ENCODE assay signal across 32 cellular contexts in the genomic region with DNA sequence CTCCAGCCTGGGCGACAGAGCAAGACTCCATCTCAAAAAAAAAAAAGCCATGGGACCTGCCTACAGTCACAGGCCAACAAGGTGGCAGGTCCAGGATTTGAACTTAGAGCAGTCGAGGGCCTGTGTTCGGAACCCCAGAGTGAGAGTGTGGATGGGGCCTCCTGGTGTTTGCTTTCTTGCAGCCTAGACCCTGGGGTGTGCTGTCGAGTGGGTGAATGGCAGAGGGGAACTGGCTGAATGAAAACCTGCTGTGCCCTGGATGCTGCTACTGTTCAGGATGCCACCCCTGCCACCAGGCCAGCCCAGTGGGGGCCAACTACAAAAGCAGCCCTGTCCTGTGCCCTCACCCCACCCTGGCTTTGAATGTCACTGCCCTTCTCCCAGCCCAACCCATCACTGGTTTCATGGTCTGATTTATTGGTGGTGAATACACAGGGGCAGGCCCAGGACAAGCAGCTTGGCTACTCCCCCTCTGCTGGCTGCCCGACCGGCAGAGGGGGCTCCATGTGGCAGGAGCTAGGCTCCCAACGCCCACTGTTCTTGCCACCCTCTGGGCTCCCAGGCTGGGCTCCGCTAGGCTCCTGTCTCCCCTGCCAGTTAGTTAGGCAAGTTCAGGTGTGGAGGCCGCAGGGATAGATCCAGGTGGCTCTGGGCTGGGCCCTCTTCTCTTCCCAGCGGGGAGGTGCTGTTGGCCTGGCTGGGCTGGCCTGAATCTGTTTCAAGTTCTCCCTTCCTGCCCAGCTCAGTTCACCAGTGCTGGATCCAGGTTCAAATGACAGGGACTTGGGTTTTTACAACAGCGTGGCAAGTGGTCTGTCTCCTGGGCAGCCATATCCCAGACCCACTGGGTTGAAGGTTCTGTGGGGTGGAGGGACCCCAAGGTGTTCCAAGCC. TPM values are rescaled to one million over a fixed set of nuclear protein-coding genes. Genes with fewer than 3 reads are reported as not detected.
DNase-seq lines count a peak whose midpoint lies in the region; ATAC-seq and TF ChIP-seq lines count a peak whose summit lies in the region.
"Had no signal": no experiment of that assay in that cellular context is flagged by ENCODE, and none has a peak within 500 bp of the region (broad histone marks: within the 10 kb centered on the region; RNA-seq: fewer than 3 reads in every experiment).

No MANE protein-coding gene starts in this region.

- H3K56ac ChIP-seq in IMR-90 (ENCODE audit: extremely low read depth, insufficient read depth, low read length) = no peak overlapping the region

- H3K27me3 ChIP-seq in cardiac muscle cell (no peaks in the 10 kb centered on the region), IMR-90 (ENCODE audit: control insufficient read depth, insufficient read depth, low read length) (no peaks in the 10 kb centered on the region)
- H3K27me3 ChIP-seq: BLaER1 treated with 17β-estradiol and CSF1 and Interleukin-3, amounts not matched to agents 10 nM and 100 nM; colonic mucosa; esophagus squamous epithelium; MG63; transverse colon had no signal

- dilution Hi-C loops in IMR-90 (cut with HindIII; ENCODE audit: low sequenced_read_pairs, unreplicated experiment) = no loop called here

- WGBS in IMR-90 (ENCODE audit: extremely low coverage in 2 of 2, insufficient read length in 1 of 2), 2 experiments = 96% methylated on average over 6 of the region's 11 CpGs; no CpG with 5 or more reads in 1 of the 2 experiments

- H3K9ac ChIP-seq in IMR-90 (ENCODE audit: low read depth, low read length) = no peak overlapping the region

- H3K4me3 Mint-ChIP-seq in dendritic cell treated with granulocyte-macrophage colony-stimulating factor and Interleukin-4, amounts not matched to agents 40 ng/mL and 50 ng/mL, for 4 days = no peak overlapping the region
- H3K4me3 Mint-ChIP-seq in stimulated activated naive B cell treated with anti-CD40 and anti-IgM and Interleukin-4, amounts not matched to agents 10 μg/mL and 1 μg/mL and 100 μg/mL, for 72 hours = peak overlapping the region in 1 of 2 donors; percentile 46
- H3K4me3 Mint-ChIP-seq: activated CD4-positive, alpha-beta T cell treated with anti-CD3 and anti-CD28 coated beads for 36 hours had no signal

- no peaks in the 10 kb centered on the region for H3K27me3 Mint-ChIP-seq in dendritic cell treated with granulocyte-macrophage colony-stimulating factor and Interleukin-4, amounts not matched to agents 40 ng/mL and 50 ng/mL, for 4 days
- no peaks in the 10 kb centered on the region for H3K27me3 Mint-ChIP-seq in stimulated activated naive B cell treated with anti-CD40 and anti-IgM and Interleukin-4, amounts not matched to agents 10 μg/mL and 1 μg/mL and 100 μg/mL, for 72 hours
- H3K27me3 Mint-ChIP-seq: activated CD4-positive, alpha-beta T cell treated with anti-CD3 and anti-CD28 coated beads for 36 hours had no signal

- H3K14ac ChIP-seq in IMR-90 (replicated peaks; ENCODE audit: low read depth, low read length) = no peak overlapping the region

- no peak overlapping the region for H3K23ac ChIP-seq in IMR-90 (ENCODE audit: low read depth, low read length)

- H2BK5ac ChIP-seq in IMR-90 (ENCODE audit: low read depth, low read length, poor library complexity, severe bottlenecking) = no peak overlapping the region

- no peaks in the 10 kb centered on the region; the same call in 1 of the 2 replicates for H3K9me1 ChIP-seq in IMR-90 (ENCODE audit: insufficient read depth, low read length)

- H3K4me3 ChIP-seq in cardiac muscle cell = no peak overlapping the region
- no peak overlapping the region for H3K4me3 ChIP-seq in IMR-90 (ENCODE audit: insufficient read depth, low read depth, low read length)
- H3K4me3 ChIP-seq: BLaER1 treated with 17β-estradiol and CSF1 and Interleukin-3, amounts not matched to agents 10 nM and 100 nM; colonic mucosa; esophagus squamous epithelium; MG63; SK-N-MC; transverse colon had no signal

- H3K9me3 ChIP-seq in cardiac muscle cell (ENCODE audit: low read depth) (no peaks in the 10 kb centered on the region), IMR-90 (ENCODE audit: control insufficient read depth, insufficient read depth, low read length) (no peaks in the 10 kb centered on the region)
- H3K9me3 ChIP-seq: BLaER1 treated with 17β-estradiol and CSF1 and Interleukin-3, amounts not matched to agents 10 nM and 100 nM; Caco-2; colonic mucosa; esophagus squamous epithelium; MG63; transverse colon had no signal

- H2AK9ac ChIP-seq in IMR-90 (replicated peaks; ENCODE audit: low read depth, low read length, poor library complexity) = peak overlapping the region; percentile 45

- no peak overlapping the region for H3K4ac ChIP-seq in IMR-90 (ENCODE audit: low read depth, low read length)

- H4K91ac ChIP-seq in IMR-90 (ENCODE audit: insufficient read depth, low read depth, low read length) = no peak overlapping the region

- peaks cover 18% of the 10 kb centered on the region for H3K36me3 ChIP-seq in cardiac muscle cell
- H3K36me3 ChIP-seq in IMR-90 (ENCODE audit: control insufficient read depth, insufficient read depth, low read length) = peaks cover 79% of the 10 kb centered on the region
- H3K36me3 ChIP-seq: colonic mucosa had no signal

- TF ChIP-seq POLR2A in IMR-90 (IDR thresholded peaks at IDR 0.05; ENCODE audit: low read depth, low read length) = no peak

- H3K4me1 ChIP-seq in cardiac muscle cell (ENCODE audit: low read depth) (peaks cover 4% of the 10 kb centered on the region), IMR-90 (ENCODE audit: control insufficient read depth, insufficient read depth, low read length) (peaks cover 11% of the 10 kb centered on the region; the same call in 1 of the 2 replicates)
- H3K4me1 ChIP-seq: Caco-2, colonic mucosa had no signal

- peaks cover 9% of the 10 kb centered on the region for H3K4me1 Mint-ChIP-seq in dendritic cell treated with granulocyte-macrophage colony-stimulating factor and Interleukin-4, amounts not matched to agents 40 ng/mL and 50 ng/mL, for 4 days (ENCODE audit: low read depth)
- H3K4me1 Mint-ChIP-seq in stimulated activated naive B cell treated with anti-CD40 and anti-IgM and Interleukin-4, amounts not matched to agents 10 μg/mL and 1 μg/mL and 100 μg/mL, for 72 hours = peaks cover 7 to 8% of the 10 kb centered on the region in 2 donors
- H3K4me1 Mint-ChIP-seq: activated CD4-positive, alpha-beta T cell treated with anti-CD3 and anti-CD28 coated beads for 36 hours had no signal

- H2AK5ac ChIP-seq in IMR-90 (ENCODE audit: low read depth, low read length) = no peak overlapping the region

- POLR2A ChIA-PET in IMR-90 (lab: Charles Lee; ENCODE audit: unreplicated experiment) = no interaction called here

- H3K9me3 Mint-ChIP-seq in dendritic cell treated with granulocyte-macrophage colony-stimulating factor and Interleukin-4, amounts not matched to agents 40 ng/mL and 50 ng/mL, for 4 days = no peaks in the 10 kb centered on the region
- H3K9me3 Mint-ChIP-seq in stimulated activated naive B cell treated with anti-CD40 and anti-IgM and Interleukin-4, amounts not matched to agents 10 μg/mL and 1 μg/mL and 100 μg/mL, for 72 hours = no peaks in the 10 kb centered on the region

- H3K27ac Mint-ChIP-seq in dendritic cell treated with granulocyte-macrophage colony-stimulating factor and Interleukin-4, amounts not matched to agents 40 ng/mL and 50 ng/mL, for 4 days = peak overlapping the region; percentile 50
- peak overlapping the region; percentile 67 for H3K27ac Mint-ChIP-seq in stimulated activated naive B cell treated with anti-CD40 and anti-IgM and Interleukin-4, amounts not matched to agents 10 μg/mL and 1 μg/mL and 100 μg/mL, for 72 hours
- H3K27ac Mint-ChIP-seq: activated CD4-positive, alpha-beta T cell treated with anti-CD3 and anti-CD28 coated beads for 36 hours had no signal

- no peak for TF ChIP-seq CTCF in cardiac muscle cell (IDR thresholded peaks at IDR 0.05; ENCODE audit: low read depth, low read length)
- no peak for TF ChIP-seq CTCF in IMR-90 (conservative IDR thresholded peaks at IDR 0.05; ENCODE audit: low read depth, low read length)

- H3K79me1 ChIP-seq in IMR-90 (ENCODE audit: low read depth in 1 of 2, low read length in 2 of 2) = peaks cover 9 to 26% of the 10 kb centered on the region in 2 experiments

- DNase-seq in cardiac muscle cell (ENCODE audit: low read depth in 1 of 2, low spot score in 1 of 2) = no peak
- DNase-seq in Right ventricle myocardium inferior (ENCODE audit: missing footprints) = no peak
- DNase-seq in IMR-90 = no peak
- no peak for DNase-seq in stimulated activated naive B cell treated with anti-CD40 and anti-IgM and Interleukin-4, amounts not matched to agents 10 μg/mL and 1 μg/mL and 100 μg/mL, for 72 hours
- no peak for DNase-seq in epidermal melanocyte (ENCODE audit: insufficient read length, low spot score)
- DNase-seq in NOMO-1 (lab: John Stamatoyannopoulos, UW; ENCODE audit: unreplicated experiment in 2 of 2) = no peak
- DNase-seq: activated CD4-positive, alpha-beta T cell treated with anti-CD3 and anti-CD28 coated beads for 36 hours; activated naive CD4-positive, alpha-beta T cell treated with Interleukin-2 at 50 U/mL for 16 hours; activated T-cell treated with anti-CD3 and anti-CD28 coated beads, Interleukin-2, amount 50 U/mL, for 48 hours; amygdala; Caco-2; colonic mucosa; DMS79; esophagus squamous epithelium; GDM1; HCEC 1CT; KBM-7; left cardiac atrium; MG63; NCI-H1105 treated with DMSO at 0.1 percent for 48 hours; NCI-H2029; NCI-H2227 treated with DMSO at 0.1 percent for 48 hours; NCI-H69; nucleus accumbens; T-helper 2 cell; transverse colon had no signal

- in situ Hi-C loops in IMR-90 (cut with MboI; ENCODE audit: low sequenced_read_pairs) = no loop called here

- intact Hi-C loops in Right ventricle myocardium inferior (cut with DNase I) (no loop called here), IMR-90 (cut with micrococcal nuclease) (no loop called here)
- intact Hi-C loops in dendritic cell treated with granulocyte-macrophage colony-stimulating factor and Interleukin-4, amounts not matched to agents 40 ng/mL and 50 ng/mL, for 4 days (cut with micrococcal nuclease) = no loop called here

- no peak overlapping the region for H4K8ac ChIP-seq in IMR-90 (ENCODE audit: low read depth in 2 of 2, low read length in 2 of 2)

- no peak overlapping the region for H4K5ac ChIP-seq in IMR-90 (ENCODE audit: low read depth, low read length)

- H3K4me2 ChIP-seq in IMR-90 (ENCODE audit: low read depth, low read length) = no peak overlapping the region
- H3K4me2 ChIP-seq: BLaER1 treated with 17β-estradiol and CSF1 and Interleukin-3, amounts not matched to agents 10 nM and 100 nM had no signal

- no peak overlapping the region for H2BK15ac ChIP-seq in IMR-90 (ENCODE audit: low read depth, low read length)

- peaks cover 96% of the 10 kb centered on the region for H3K36me3 Mint-ChIP-seq in dendritic cell treated with granulocyte-macrophage colony-stimulating factor and Interleukin-4, amounts not matched to agents 40 ng/mL and 50 ng/mL, for 4 days (ENCODE audit: low read depth)
- H3K36me3 Mint-ChIP-seq in stimulated activated naive B cell treated with anti-CD40 and anti-IgM and Interleukin-4, amounts not matched to agents 10 μg/mL and 1 μg/mL and 100 μg/mL, for 72 hours = peaks cover 46 to 57% of the 10 kb centered on the region in 2 donors

- CTCF ChIA-PET in IMR-90 (lab: Yijun Ruan, JAX) = no interaction called here

- no peak overlapping the region for H2AFZ ChIP-seq in IMR-90 (replicated peaks; ENCODE audit: low read length, poor library complexity)

- peak overlapping the region; percentile 25 for H3K27ac ChIP-seq in cardiac muscle cell
- H3K27ac ChIP-seq in IMR-90 (ENCODE audit: insufficient read depth, low read length) = no peak overlapping the region
- H3K27ac ChIP-seq: colonic mucosa, SK-N-MC, transverse colon had no signal

- TSS peak; percentile 99 for BruUV-seq in IMR-90 (replicated peaks; lab: Mats Ljungman, UMichigan)

- no peak overlapping the region for H2BK20ac ChIP-seq in IMR-90 (ENCODE audit: low read depth, low read length)

- H4K20me1 ChIP-seq in IMR-90 (ENCODE audit: insufficient read depth, low read length) = peaks cover 19% of the 10 kb centered on the region; the same call in 1 of the 2 replicates

- no peak for ATAC-seq in Right ventricle myocardium inferior
- ATAC-seq in IMR-90 (ENCODE audit: low read depth) = no peak
- ATAC-seq in stimulated activated naive B cell treated with anti-CD40 and anti-IgM and Interleukin-4, amounts not matched to agents 10 μg/mL and 1 μg/mL and 100 μg/mL, for 72 hours (replicated peaks) = no peak
- ATAC-seq: activated CD4-positive, alpha-beta T cell treated with anti-CD3 and anti-CD28 coated beads for 36 hours had no signal

- no peak overlapping the region for H2BK120ac ChIP-seq in IMR-90 (ENCODE audit: low read depth, low read length)

- no peak for TF ChIP-seq RAD21 in IMR-90 (IDR thresholded peaks at IDR 0.05; ENCODE audit: low read length)

- H3K18ac ChIP-seq in IMR-90 (ENCODE audit: low read depth, low read length) = no peak overlapping the region

RNA-seq across cellular contexts. Expression of a gene that starts 12.2 kb away (rescaled TPM):
- total RNA-seq in cardiac muscle cell = 112 and 123 TPM in 2 replicates
- polyA plus RNA-seq in cardiac muscle cell = 78.3 and 111 TPM in 2 replicates
- total RNA-seq in Right ventricle myocardium inferior = 30.2 TPM
- 43.9 and 45.5 TPM in 2 replicates for total RNA-seq in IMR-90 (2012; rRNA removed)
- polyA plus RNA-seq in IMR-90 (2012; rRNA removed) = 71.5 and 75.7 TPM in 2 replicates
- 39.9 and 56.3 TPM in 2 replicates for polyA plus RNA-seq in IMR-90 (2012; cell fraction: cytosol; rRNA removed)
- 94.7 and 201 TPM in 2 replicates for polyA plus RNA-seq in IMR-90 (2012; cell fraction: nucleus; rRNA removed; ENCODE audit: low replicate concordance)

RNA-seq across cellular contexts. Expression of a gene that starts 29.0 kb away (rescaled TPM):
- total RNA-seq in cardiac muscle cell = 85.1 and 162 TPM in 2 replicates
- polyA plus RNA-seq in cardiac muscle cell = 139 and 193 TPM in 2 replicates
- total RNA-seq in Right ventricle myocardium inferior = 49.9 TPM
- 28.9 and 30.3 TPM in 2 replicates for total RNA-seq in IMR-90 (2012; rRNA removed)
- 49.9 and 52.1 TPM in 2 replicates for polyA plus RNA-seq in IMR-90 (2012; rRNA removed)
- polyA plus RNA-seq in IMR-90 (2012; cell fraction: cytosol; rRNA removed) = 34.4 and 54.3 TPM in 2 replicates
- 140 and 177 TPM in 2 replicates for polyA plus RNA-seq in IMR-90 (2012; cell fraction: nucleus; rRNA removed; ENCODE audit: low replicate concordance)

RNA-seq across cellular contexts. Expression of a gene that starts 36.4 kb away (rescaled TPM):
- total RNA-seq in cardiac muscle cell (3.5 and 9.9 TPM in 2 replicates), Right ventricle myocardium inferior (21.3 TPM), IMR-90 (2012; rRNA removed) (under 0.01 and 0.28 TPM in 2 replicates)
- polyA plus RNA-seq in cardiac muscle cell (3.7 and 9.4 TPM in 2 replicates), IMR-90 (2012; rRNA removed) (0.22 and 0.24 TPM in 2 replicates)
- 0.06 and 0.38 TPM in 2 replicates for polyA plus RNA-seq in IMR-90 (2012; cell fraction: cytosol; rRNA removed)
- polyA plus RNA-seq in IMR-90 (2012; cell fraction: nucleus; rRNA removed; ENCODE audit: low replicate concordance) = 0.05 and 0.29 TPM in 2 replicates
- total RNA-seq: bronchial epithelial cell, HT-29 had no signal
- polyA plus RNA-seq: AG04450 had no signal

RNA-seq across cellular contexts. Expression of a gene that starts 39.6 kb away (rescaled TPM):
- 6.9 and 15.8 TPM in 2 replicates for total RNA-seq in cardiac muscle cell
- 12.6 and 35.4 TPM in 2 replicates for polyA plus RNA-seq in cardiac muscle cell
- total RNA-seq in Right ventricle myocardium inferior = 131 TPM
- total RNA-seq in IMR-90 (2012; rRNA removed) = 3.6 and 4.2 TPM in 2 replicates
- polyA plus RNA-seq in IMR-90 (2012; rRNA removed) = 73.9 and 83.3 TPM in 2 replicates
- polyA plus RNA-seq in IMR-90 (2012; cell fraction: cytosol; rRNA removed) = 39.1 and 101 TPM in 2 replicates
- 36.4 and 102 TPM in 2 replicates for polyA plus RNA-seq in IMR-90 (2012; cell fraction: nucleus; rRNA removed; ENCODE audit: low replicate concordance)
